Comparison of ENCODE assay signal across 1 cellular context in the genomic region with DNA sequence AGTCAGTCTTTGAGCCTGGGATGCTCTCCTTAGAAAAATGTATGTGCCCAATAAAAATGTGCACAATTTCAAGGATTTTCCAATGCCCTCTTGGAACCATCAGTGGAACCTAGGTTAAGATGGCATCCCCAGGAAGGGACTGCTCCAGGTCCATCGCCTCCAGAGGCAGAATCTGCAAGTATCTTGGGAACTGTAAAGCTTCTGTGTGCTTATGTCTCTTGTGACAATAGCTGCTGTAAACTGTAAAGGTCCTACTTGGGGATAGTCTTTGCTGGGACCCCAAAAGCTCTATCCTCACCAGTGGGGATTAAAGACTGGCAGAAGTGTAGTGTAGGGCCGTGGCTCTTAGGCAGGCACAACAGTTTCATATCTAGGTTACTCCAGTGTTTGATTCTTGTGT.
TF ChIP-seq lines count a peak whose summit lies in the region.

No MANE protein-coding gene starts in this region.

TF ChIP-seq in endothelial cell of umbilical vein, 7 proteins besides CTCF, POLR2A, EP300 and RAD21:
- TF ChIP-seq FOS (IDR thresholded peaks at IDR 0.05; ENCODE audit: borderline replicate concordance, insufficient read depth, low read length) (no peak), GATA2 (IDR thresholded peaks at IDR 0.05; ENCODE audit: insufficient read depth, insufficient read length, low read depth, low read length) (no peak), MYC (IDR thresholded peaks at IDR 0.05; ENCODE audit: low read depth, low read length) (no peak), POLR2AphosphoS5 (IDR thresholded peaks at IDR 0.05; ENCODE audit: insufficient read depth, low read depth, low read length) (no peak), JUN (IDR thresholded peaks at IDR 0.05; ENCODE audit: borderline replicate concordance, insufficient read depth, insufficient read length, low read depth) (no peak), EZH2 (IDR thresholded peaks at IDR 0.05; ENCODE audit: borderline replicate concordance, low read depth, low read length, severe bottlenecking) (no peak)
- TF ChIP-seq, protein P1, sequence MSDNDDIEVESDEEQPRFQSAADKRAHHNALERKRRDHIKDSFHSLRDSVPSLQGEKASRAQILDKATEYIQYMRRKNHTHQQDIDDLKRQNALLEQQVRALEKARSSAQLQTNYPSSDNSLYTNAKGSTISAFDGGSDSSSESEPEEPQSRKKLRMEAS (IDR thresholded peaks at IDR 0.05; ENCODE audit: insufficient read depth, insufficient read length) = no peak
